In genomic region chr2:45992021-45992745, GRCh38 we compare ENCODE assay signal across 9 cellular contexts.
DNase-seq lines count a peak whose midpoint lies in the region; ATAC-seq and TF ChIP-seq lines count a peak whose summit lies in the region.
"Had no signal": no experiment of that assay in that cellular context is flagged by ENCODE, and none has a peak within 500 bp of the region (broad histone marks: within the 10 kb centered on the region; RNA-seq: fewer than 3 reads in every experiment).

No MANE protein-coding gene starts in this region.

- intact Hi-C loops in prostate gland (cut with DNase I): loop anchor here (5.0 kb wide), 1 partner anchor 370 kb away; no protein-coding TSS in a partner anchor

- peak; percentile 77 for DNase-seq in DMS79 treated with DMSO at 0.1 percent for 48 hours (lab: John Stamatoyannopoulos, UW)
- DNase-seq in NCI-H460 (ENCODE audit: extremely low read depth, low read depth): peak; percentile 76
- peak; percentile 95 for DNase-seq in fibroblast of peridontal ligament (ENCODE audit: extremely low read depth)
- peak; percentile 87 for DNase-seq in prostate gland (ENCODE audit: low spot score)
- DNase-seq in DMS 273 (lab: John Stamatoyannopoulos, UW; ENCODE audit: unreplicated experiment): no peak
- no peak for DNase-seq in substantia nigra (lab: John Stamatoyannopoulos, UW)

- H3K4me3 ChIP-seq in prostate gland: no peak overlapping the region

- H3K4me1 ChIP-seq in prostate gland (replicated peaks): peaks cover 10% of the 10 kb centered on the region
- H3K4me1 ChIP-seq: parathyroid adenoma had no signal

- H3K27me3 ChIP-seq in prostate gland (replicated peaks; ENCODE audit: insufficient read depth): no peaks in the 10 kb centered on the region

- TF ChIP-seq POLR2A in prostate gland (IDR thresholded peaks at IDR 0.05): no peak

- no peaks in the 10 kb centered on the region for H3K36me3 ChIP-seq in prostate gland

- H3K27ac ChIP-seq in prostate gland: peak overlapping the region; percentile 34 to 60
- no peak overlapping the region for H3K27ac ChIP-seq in substantia nigra (ENCODE audit: low read depth, low read length, poor library complexity, severe bottlenecking)
- H3K27ac ChIP-seq: parathyroid adenoma had no signal

- ATAC-seq in GM18517 (IDR thresholded peaks at IDR 0.05; ENCODE audit: unreplicated experiment) (no peak), GM18870 (IDR thresholded peaks at IDR 0.05; ENCODE audit: unreplicated experiment) (no peak)

- WGBS in prostate gland: 31% methylated on average over 11 of the region's 11 CpGs

- H3K9me3 ChIP-seq in prostate gland: no peaks in the 10 kb centered on the region

- no peak for TF ChIP-seq CTCF in prostate gland (IDR thresholded peaks at IDR 0.05)

Comparison
In these comparisons a context has a peak if more than half of its experiments do, and no peak if none do; other contexts are left out.
1. DNase-seq: peak in DMS79 treated with DMSO at 0.1 percent for 48 hours (single experiment), NCI-H460 (single experiment), fibroblast of peridontal ligament (single experiment) and prostate gland (single experiment); none in DMS 273 (single experiment) and substantia nigra (0 of 49).